19 cellular contexts compared by ENCODE assay signal in the genomic region with DNA sequence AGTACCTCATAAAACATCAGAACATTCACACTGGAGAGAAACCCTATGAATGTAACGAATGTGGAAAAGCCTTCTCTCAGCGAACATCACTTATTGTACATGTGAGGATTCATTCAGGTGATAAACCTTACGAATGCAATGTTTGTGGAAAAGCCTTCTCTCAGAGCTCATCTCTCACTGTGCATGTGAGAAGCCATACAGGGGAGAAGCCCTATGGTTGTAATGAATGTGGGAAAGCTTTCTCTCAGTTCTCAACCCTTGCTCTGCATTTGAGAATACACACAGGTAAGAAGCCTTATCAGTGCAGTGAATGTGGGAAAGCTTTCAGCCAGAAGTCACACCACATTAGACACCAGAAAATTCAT.
"Had no signal": no experiment of that assay in that cellular context is flagged by ENCODE, and none has a peak within 500 bp of the region (broad histone marks: within the 10 kb centered on the region; RNA-seq: fewer than 3 reads in every experiment).

No MANE protein-coding gene starts in this region.

- DNase-seq: foreskin melanocyte; kidney; left cardiac atrium; left ventricle myocardium inferior; mesenchymal stem cell; midbrain; naive B cell; nephron progenitor cell; posterior cingulate gyrus; stimulated activated CD4-positive, alpha-beta T cell treated with anti-CD3 and anti-CD28 coated beads, Interleukin-2, amount 100 ng/mL, for 24 hours; stimulated activated CD4-positive, alpha-beta T cell treated with anti-CD3 and anti-CD28 coated beads, Interleukin-4, amount 100 ng/mL, for 4 hours; stimulated activated naive B cell treated with anti-CD40 and anti-IgM and Interleukin-4, amounts not matched to agents 10 μg/mL and 1 μg/mL and 100 μg/mL, for 72 hours; stimulated activated naive CD8-positive, alpha-beta T cell treated with anti-CD3 and anti-CD28 coated beads, Interleukin-15, amount 100 ng/mL, for 72 hours; substantia nigra; trophoblast cell had no signal

- ATAC-seq: left cardiac atrium; sciatic nerve; stimulated activated naive B cell treated with anti-CD40 and anti-IgM and Interleukin-4, amounts not matched to agents 10 μg/mL and 1 μg/mL and 100 μg/mL, for 72 hours; stimulated activated naive CD8-positive, alpha-beta T cell treated with anti-CD3 and anti-CD28 coated beads, Interleukin-15, amount 100 ng/mL, for 72 hours had no signal

- H3K4me2 ChIP-seq: hepatocyte had no signal

- H3K27me3 ChIP-seq: hepatocyte had no signal

- H3K27ac Mint-ChIP-seq: naive B cell; nephron progenitor cell; stimulated activated naive CD8-positive, alpha-beta T cell treated with anti-CD3 and anti-CD28 coated beads, Interleukin-15, amount 100 ng/mL, for 72 hours had no signal

- H3K4me3 Mint-ChIP-seq: naive B cell; nephron progenitor cell; stimulated activated naive B cell treated with anti-CD40 and anti-IgM and Interleukin-4, amounts not matched to agents 10 μg/mL and 1 μg/mL and 100 μg/mL, for 72 hours; stimulated activated naive CD8-positive, alpha-beta T cell treated with anti-CD3 and anti-CD28 coated beads, Interleukin-15, amount 100 ng/mL, for 72 hours had no signal

- H3K4me1 Mint-ChIP-seq: stimulated activated naive B cell treated with anti-CD40 and anti-IgM and Interleukin-4, amounts not matched to agents 10 μg/mL and 1 μg/mL and 100 μg/mL, for 72 hours; stimulated activated naive CD8-positive, alpha-beta T cell treated with anti-CD3 and anti-CD28 coated beads, Interleukin-15, amount 100 ng/mL, for 72 hours had no signal

- H3K27me3 Mint-ChIP-seq: naive B cell; stimulated activated naive B cell treated with anti-CD40 and anti-IgM and Interleukin-4, amounts not matched to agents 10 μg/mL and 1 μg/mL and 100 μg/mL, for 72 hours; stimulated activated naive CD8-positive, alpha-beta T cell treated with anti-CD3 and anti-CD28 coated beads, Interleukin-15, amount 100 ng/mL, for 72 hours had no signal

- H2AFZ ChIP-seq: hepatocyte had no signal

- H3K4me3 ChIP-seq: left ventricle myocardium inferior, lung had no signal

- H3K27ac ChIP-seq: hepatocyte, left ventricle myocardium inferior, thoracic aorta had no signal

- H3K4me1 ChIP-seq: left ventricle myocardium inferior had no signal
